2 cellular contexts compared by ENCODE assay signal in the genomic region with DNA sequence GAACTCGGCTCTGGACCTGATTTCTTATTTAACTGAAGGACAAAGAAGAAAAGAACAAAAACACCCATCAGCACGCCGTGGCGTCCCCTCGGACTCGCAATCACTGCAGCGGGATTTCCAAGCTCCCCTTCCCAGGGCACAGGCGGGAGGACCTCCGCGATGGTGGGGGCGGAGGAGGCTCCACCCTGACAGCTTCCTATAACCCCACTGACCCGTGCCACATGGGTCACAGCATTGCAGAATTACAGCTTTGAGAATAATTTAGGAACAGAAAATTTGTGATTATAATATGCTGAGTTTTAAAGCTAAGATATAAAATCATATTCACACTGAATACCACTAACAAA.
TF ChIP-seq lines count a peak whose summit lies in the region.

No MANE protein-coding gene starts in this region.

TF ChIP-seq in liver, 16 proteins besides CTCF, POLR2A, EP300 and RAD21:
- no peak for TF ChIP-seq REST (IDR thresholded peaks at IDR 0.05)
- TF ChIP-seq HNF4G (IDR thresholded peaks at IDR 0.05) = no peak
- TF ChIP-seq HNF4A (conservative IDR thresholded peaks at IDR 0.05) = no peak
- TF ChIP-seq ZBTB33 (IDR thresholded peaks at IDR 0.05) = no peak
- TF ChIP-seq, protein P1, sequence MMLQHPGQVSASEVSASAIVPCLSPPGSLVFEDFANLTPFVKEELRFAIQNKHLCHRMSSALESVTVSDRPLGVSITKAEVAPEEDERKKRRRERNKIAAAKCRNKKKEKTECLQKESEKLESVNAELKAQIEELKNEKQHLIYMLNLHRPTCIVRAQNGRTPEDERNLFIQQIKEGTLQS (IDR thresholded peaks at IDR 0.05) = no peak
- no peak for TF ChIP-seq RXRA (IDR thresholded peaks at IDR 0.05)
- TF ChIP-seq, protein P2, sequence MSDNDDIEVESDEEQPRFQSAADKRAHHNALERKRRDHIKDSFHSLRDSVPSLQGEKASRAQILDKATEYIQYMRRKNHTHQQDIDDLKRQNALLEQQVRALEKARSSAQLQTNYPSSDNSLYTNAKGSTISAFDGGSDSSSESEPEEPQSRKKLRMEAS (IDR thresholded peaks at IDR 0.05) = no peak
- no peak for TF ChIP-seq SP1 (IDR thresholded peaks at IDR 0.05)
- TF ChIP-seq YY1 (IDR thresholded peaks at IDR 0.05) = no peak
- no peak for TF ChIP-seq JUND (IDR thresholded peaks at IDR 0.05)
- no peak for TF ChIP-seq GABPA (IDR thresholded peaks at IDR 0.05 in 1 of 2, conservative IDR thresholded peaks at IDR 0.05 in 1 of 2)
- TF ChIP-seq NR2F2 (IDR thresholded peaks at IDR 0.05) = no peak
- TF ChIP-seq FOXA1 (IDR thresholded peaks at IDR 0.05) = no peak
TF ChIP-seq in liver: peak in this region for 0.

TF ChIP-seq in HepG2, 621 proteins besides CTCF, POLR2A, EP300 and RAD21 (continued from another document):
- TF ChIP-seq KAT2B (IDR thresholded peaks at IDR 0.05; ENCODE audit: borderline replicate concordance, low read depth, low read length) = no peak
